In genomic region chr6:129938242-129939020, GRCh38 we compare ENCODE assay signal across 1 cellular context.
TF ChIP-seq lines count a peak whose summit lies in the region.

No MANE protein-coding gene starts in this region.

TF ChIP-seq in SK-N-SH, 30 proteins besides CTCF, POLR2A, EP300 and RAD21 (continued from another document):
- no peak for TF ChIP-seq PBX3 (IDR thresholded peaks at IDR 0.05)
- TF ChIP-seq SIN3A (IDR thresholded peaks at IDR 0.05; ENCODE audit: borderline replicate concordance, low read depth, low read length) = no peak
- TF ChIP-seq TEAD4 (IDR thresholded peaks at IDR 0.05; ENCODE audit: borderline replicate concordance, insufficient read depth) = no peak
- TF ChIP-seq POLR2AphosphoS5 (IDR thresholded peaks at IDR 0.05; ENCODE audit: low read depth, low read length) = no peak
- TF ChIP-seq JUND (IDR thresholded peaks at IDR 0.05) = no peak
- TF ChIP-seq NFIC (IDR thresholded peaks at IDR 0.05; ENCODE audit: borderline replicate concordance) = no peak
- TF ChIP-seq NRF1 (IDR thresholded peaks at IDR 0.05; ENCODE audit: low read depth, low read length) = no peak
- TF ChIP-seq ELF1 (IDR thresholded peaks at IDR 0.05) = no peak
- no peak for TF ChIP-seq USF2 (IDR thresholded peaks at IDR 0.05; ENCODE audit: borderline replicate concordance, low read depth, low read length)
- no peak for TF ChIP-seq USF1 (IDR thresholded peaks at IDR 0.05; ENCODE audit: borderline replicate concordance, low read depth)
- TF ChIP-seq RFX5 (IDR thresholded peaks at IDR 0.05; ENCODE audit: low read length) = no peak
- no peak for TF ChIP-seq TCF12 (IDR thresholded peaks at IDR 0.05)
- no peak for TF ChIP-seq EZH2phosphoT487 (IDR thresholded peaks at IDR 0.05; ENCODE audit: borderline replicate concordance, low read depth)
- TF ChIP-seq RXRA (IDR thresholded peaks at IDR 0.05; ENCODE audit: borderline replicate concordance, low read depth) = no peak
